ENCODE assay signal across 1 cellular context in the genomic region with DNA sequence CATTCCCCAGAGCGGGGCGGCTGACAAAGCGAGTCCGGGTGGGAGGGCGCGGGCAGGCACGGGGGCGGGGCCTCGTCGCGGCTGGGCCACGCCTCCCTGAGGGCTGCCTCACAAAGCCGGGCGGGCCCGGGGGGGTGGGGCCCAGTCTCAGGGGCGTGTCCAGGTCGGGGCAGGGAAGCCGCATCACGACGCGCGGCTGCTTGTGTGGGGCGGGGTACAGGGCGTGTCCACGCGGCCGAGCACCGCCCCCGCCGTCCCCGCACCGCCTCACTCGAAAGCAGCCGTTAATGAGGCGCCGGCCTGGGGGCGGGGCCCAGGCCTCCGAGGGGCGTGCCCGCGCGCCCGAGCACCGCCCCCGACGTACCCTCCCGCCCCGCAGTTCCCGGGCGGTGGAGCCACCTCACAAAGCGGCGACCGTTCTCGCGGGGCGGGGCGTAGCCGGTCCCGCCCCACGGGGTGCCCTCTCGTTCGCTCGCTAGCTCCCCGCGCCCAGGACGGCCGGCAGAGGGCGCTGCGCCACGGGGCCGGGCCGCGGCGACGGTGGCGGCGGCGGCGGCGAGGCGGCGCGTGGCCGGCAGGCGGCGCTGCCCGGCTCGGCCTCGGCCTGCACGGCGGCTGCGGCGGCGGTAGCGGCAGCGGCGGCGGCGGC.
TF ChIP-seq lines count a peak whose summit lies in the region.

Gene CARM1, plus strand, starts transcription at position 599 of the 649 bp plus-strand sequence. CDS start 150 bp downstream, outside the sequence.

TF ChIP-seq in K562, 482 proteins besides CTCF, POLR2A, EP300 and RAD21 (continued from another document):
- TF ChIP-seq ESRRA (IDR thresholded peaks at IDR 0.05; ENCODE audit: borderline replicate concordance, low read depth): 0 out of 2 replicates have a peak, but pooled peaks have one; percentile 11
- TF ChIP-seq, protein P1, sequence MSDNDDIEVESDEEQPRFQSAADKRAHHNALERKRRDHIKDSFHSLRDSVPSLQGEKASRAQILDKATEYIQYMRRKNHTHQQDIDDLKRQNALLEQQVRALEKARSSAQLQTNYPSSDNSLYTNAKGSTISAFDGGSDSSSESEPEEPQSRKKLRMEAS (CRISPR knock-in tag; IDR thresholded peaks at IDR 0.05): peak; percentile 71
